Comparison of ENCODE assay signal across 8 cellular contexts in genomic region chr16:15857779-15858560, GRCh38. TPM values are rescaled to one million over a fixed set of nuclear protein-coding genes. Genes with fewer than 3 reads are reported as not detected.
DNase-seq lines count a peak whose midpoint lies in the region; TF ChIP-seq lines count a peak whose summit lies in the region.
"Had no signal": no experiment of that assay in that cellular context is flagged by ENCODE, and none has a peak within 500 bp of the region (broad histone marks: within the 10 kb centered on the region; RNA-seq: fewer than 3 reads in every experiment).

No MANE protein-coding gene starts in this region.

- H3K9me3 Mint-ChIP-seq in H9 (no peaks in the 10 kb centered on the region), immature natural killer cell (no peaks in the 10 kb centered on the region)

- no peak overlapping the region for H3K56ac ChIP-seq in H9 (ENCODE audit: insufficient read length, low read depth, low read length)

- H2BK12ac ChIP-seq in H9 (ENCODE audit: insufficient read length, low read depth, low read length): no peak overlapping the region

- no peak overlapping the region for H4K91ac ChIP-seq in H9 (ENCODE audit: insufficient read length, low read depth, low read length)

- H3K4me3 ChIP-seq in adipocyte (ENCODE audit: low read length): peak overlapping the region; percentile 74
- peak overlapping the region; percentile 29 for H3K4me3 ChIP-seq in hepatocyte
- peak overlapping the region; percentile 62 for H3K4me3 ChIP-seq in skeletal muscle satellite cell (ENCODE audit: low read length)

- H3K4me2 ChIP-seq in H9 (ENCODE audit: insufficient read depth, insufficient read length, low read length) (peak overlapping the region; percentile 100), hepatocyte (peak overlapping the region; percentile 84), skeletal muscle satellite cell (ENCODE audit: low read length) (peak overlapping the region; percentile 72)

- H3K27me3 Mint-ChIP-seq in H9 (ENCODE audit: low read depth) (peaks cover 61% of the 10 kb centered on the region), immature natural killer cell (ENCODE audit: low read depth in 3 of 3) (peaks cover 8 to 16% (median 12%) of the 10 kb centered on the region in 3 donors)

- H3K4ac ChIP-seq in H9 (ENCODE audit: low read depth, low read length): no peak overlapping the region

- DNase-seq in H9 (peak; percentile 54), adipocyte (ENCODE audit: low read depth) (peak; percentile 80), hepatocyte (ENCODE audit: low spot score) (peak; percentile 20), immature natural killer cell (no peak), NCI-H510A treated with DMSO at 0.1 percent for 48 hours (lab: John Stamatoyannopoulos, UW) (no peak)
- DNase-seq in stimulated activated CD4-positive, alpha-beta T cell treated with anti-CD3 and anti-CD28 coated beads, Interleukin-4, amount 100 ng/mL, for 24 hours: no peak

- H3K27ac Mint-ChIP-seq in H9 (no peak overlapping the region), immature natural killer cell (no peak overlapping the region)

- peaks cover 15% of the 10 kb centered on the region for H3K23me2 ChIP-seq in H9 (ENCODE audit: insufficient read length, low read depth, low read length, poor library complexity, severe bottlenecking)

- H3K79me2 ChIP-seq in H9 (ENCODE audit: insufficient read depth, low read length): no peaks in the 10 kb centered on the region
- H3K79me2 ChIP-seq in hepatocyte: no peaks in the 10 kb centered on the region

- H3K9ac ChIP-seq in H9 (ENCODE audit: extremely low read depth, insufficient read length, low read length) (peak overlapping the region; percentile 4), adipocyte (ENCODE audit: low read length) (no peak overlapping the region), skeletal muscle satellite cell (ENCODE audit: low read depth, low read length) (peak overlapping the region; percentile 33)

- H3K18ac ChIP-seq in H9 (ENCODE audit: insufficient read length, low read depth, low read length): peak overlapping the region; percentile 61

- H3K9me3 ChIP-seq in H9 (ENCODE audit: control insufficient read depth, low read depth, low read length) (no peaks in the 10 kb centered on the region), adipocyte (ENCODE audit: control insufficient read depth, low read length) (no peaks in the 10 kb centered on the region), hepatocyte (ENCODE audit: low read depth) (no peaks in the 10 kb centered on the region), skeletal muscle satellite cell (replicated peaks; ENCODE audit: low read length) (no peaks in the 10 kb centered on the region)

- H4K20me1 ChIP-seq in H9 (ENCODE audit: control insufficient read depth, insufficient read depth, insufficient read length) (no peaks in the 10 kb centered on the region), hepatocyte (ENCODE audit: insufficient read depth, poor library complexity, severe bottlenecking) (no peaks in the 10 kb centered on the region)

- H3K36me3 Mint-ChIP-seq in H9 (ENCODE audit: insufficient read depth in 1 of 3, low read depth in 3 of 3) (no peaks in the 10 kb centered on the region), immature natural killer cell (peaks cover 0 to 4% (median 0%) of the 10 kb centered on the region in 3 donors)

- H3T11ph ChIP-seq in H9 (ENCODE audit: low read length): no peak overlapping the region

- no peak for TF ChIP-seq CTCF in H9 (conservative IDR thresholded peaks at IDR 0.05)
- TF ChIP-seq CTCF in hepatocyte (IDR thresholded peaks at IDR 0.05; ENCODE audit: poor library complexity): no peak

- no CpG with 5 or more reads among the region's 55 CpGs for WGBS in H9 (ENCODE audit: extremely low coverage, insufficient read length, low lambda C conversion rate)
- 2% methylated on average over 32 of the region's 55 CpGs for WGBS in hepatocyte (ENCODE audit: low lambda C conversion rate, missing lambda C conversion rate)

- H4K5ac ChIP-seq in H9 (ENCODE audit: insufficient read length, low read depth, low read length): no peak overlapping the region

- no peak overlapping the region for H4K8ac ChIP-seq in H9 (replicated peaks; ENCODE audit: insufficient read length, low read depth, low read length)

- no peak overlapping the region for H2BK20ac ChIP-seq in H9 (ENCODE audit: low read depth, low read length, poor library complexity, severe bottlenecking)

- H3K23ac ChIP-seq in H9 (ENCODE audit: insufficient read length, low read depth, low read length): no peak overlapping the region

- H3K27me3 ChIP-seq in H9 (ENCODE audit: insufficient read depth, low read length) (peaks cover 19% of the 10 kb centered on the region; the same call in 1 of the 2 replicates), adipocyte (replicated peaks; ENCODE audit: control insufficient read depth, insufficient read depth, low read length) (peaks cover 32% of the 10 kb centered on the region), hepatocyte (peaks cover 63% of the 10 kb centered on the region), skeletal muscle satellite cell (ENCODE audit: control insufficient read depth, insufficient read depth, low read length) (peaks cover 63% of the 10 kb centered on the region)

- no peak overlapping the region for H2BK15ac ChIP-seq in H9 (ENCODE audit: low read depth, low read length)

- H3K27ac ChIP-seq in H9 (ENCODE audit: insufficient read length, low read depth, low read length) (no peak overlapping the region), hepatocyte (no peak overlapping the region)

- H3K79me1 ChIP-seq in H9 (ENCODE audit: insufficient read depth, low read depth, low read length, poor library complexity, severe bottlenecking): no peaks in the 10 kb centered on the region

- H3K4me1 ChIP-seq in H9 (ENCODE audit: insufficient read depth, low read length) (no peaks in the 10 kb centered on the region), adipocyte (ENCODE audit: control insufficient read depth, insufficient read depth, low read length) (peaks cover 6% of the 10 kb centered on the region), hepatocyte (ENCODE audit: insufficient read depth) (no peaks in the 10 kb centered on the region), skeletal muscle satellite cell (ENCODE audit: control insufficient read depth, insufficient read depth, low read length) (no peaks in the 10 kb centered on the region)

- H3K4me1 Mint-ChIP-seq in H9 (peaks cover 12 to 14% of the 10 kb centered on the region in 2 experiments), immature natural killer cell (peaks cover 1 to 6% of the 10 kb centered on the region in 2 donors)

- no peak overlapping the region for H2BK5ac ChIP-seq in H9 (ENCODE audit: insufficient read length, low read length)

- H3K9me2 ChIP-seq in hepatocyte (replicated peaks; ENCODE audit: insufficient read depth): no peaks in the 10 kb centered on the region

- H2AK5ac ChIP-seq in H9 (ENCODE audit: insufficient read length, low read length): no peak overlapping the region

- H3K14ac ChIP-seq in H9 (ENCODE audit: insufficient read depth, low read length): peak overlapping the region; percentile 70

- H3K4me3 Mint-ChIP-seq in H9: peak overlapping the region; percentile 79 to 87
- H3K4me3 Mint-ChIP-seq in immature natural killer cell: no peak overlapping the region

- H2AFZ ChIP-seq in H9 (ENCODE audit: low read length): peak overlapping the region; percentile 24
- peak overlapping the region; percentile 45 for H2AFZ ChIP-seq in hepatocyte

- no peak overlapping the region for H2BK120ac ChIP-seq in H9 (ENCODE audit: low read depth, low read length, poor library complexity, severe bottlenecking)

- H3K36me3 ChIP-seq in adipocyte (ENCODE audit: control insufficient read depth, insufficient read depth, low read length, severe bottlenecking) (no peaks in the 10 kb centered on the region), hepatocyte (replicated peaks; ENCODE audit: insufficient read depth, low read depth) (no peaks in the 10 kb centered on the region), skeletal muscle satellite cell (ENCODE audit: insufficient read depth, low read length) (no peaks in the 10 kb centered on the region)

RNA-seq across cellular contexts. Expression of gene MYH11, which starts 1.1 kb away (rescaled TPM):
- total RNA-seq in H9 (2021) (0.42 and 0.88 TPM in 2 replicates), hepatocyte (5.9 and 8.1 TPM in 2 replicates)
- polyA plus RNA-seq in hepatocyte (0.59 and 3.8 TPM in 2 replicates), immature natural killer cell (1 to 10 TPM in 1 of 3 donors, under 1 TPM in 1, not detected in 1; 0.32 to 1.6 TPM)
- total RNA-seq in skeletal muscle satellite cell (2012; rRNA removed): not detected in 2 replicates
- total RNA-seq: SK-MEL-5 had no signal

RNA-seq across cellular contexts. Expression of gene CEP20, which starts 30.4 kb away (rescaled TPM):
- total RNA-seq in H9 (2021): 36.9 and 43.8 TPM in 2 replicates
- 34.9 and 39.8 TPM in 2 replicates for total RNA-seq in hepatocyte
- 20.5 and 21.5 TPM in 2 replicates for polyA plus RNA-seq in hepatocyte
- total RNA-seq in skeletal muscle satellite cell (2012; rRNA removed): 31.5 and 39.8 TPM in 2 replicates
- 10 to 100 TPM; 32.2 to 41.9 (median 35.8) TPM for polyA plus RNA-seq in immature natural killer cell

Comparison
In these comparisons a context has a peak if more than half of its experiments do, and no peak if none do; other contexts are left out.
1. DNase-seq: peak in H9 (single experiment), adipocyte (single experiment) and hepatocyte (single experiment); none in immature natural killer cell (0 of 3), stimulated activated CD4-positive, alpha-beta T cell treated with anti-CD3 and anti-CD28 coated beads, Interleukin-4, amount 100 ng/mL, for 24 hours (single experiment) and NCI-H510A treated with DMSO at 0.1 percent for 48 hours (single experiment).
2. H3K4me3 Mint-ChIP-seq: peak in H9 (2 of 2); none in immature natural killer cell (0 of 5).
3. Peak in every context shown above with its lines, with median percentiles within 50 percentile points of each other: H3K4me2 ChIP-seq and H3K4me3 ChIP-seq.